8 cellular contexts compared by ENCODE assay signal in the genomic region with DNA sequence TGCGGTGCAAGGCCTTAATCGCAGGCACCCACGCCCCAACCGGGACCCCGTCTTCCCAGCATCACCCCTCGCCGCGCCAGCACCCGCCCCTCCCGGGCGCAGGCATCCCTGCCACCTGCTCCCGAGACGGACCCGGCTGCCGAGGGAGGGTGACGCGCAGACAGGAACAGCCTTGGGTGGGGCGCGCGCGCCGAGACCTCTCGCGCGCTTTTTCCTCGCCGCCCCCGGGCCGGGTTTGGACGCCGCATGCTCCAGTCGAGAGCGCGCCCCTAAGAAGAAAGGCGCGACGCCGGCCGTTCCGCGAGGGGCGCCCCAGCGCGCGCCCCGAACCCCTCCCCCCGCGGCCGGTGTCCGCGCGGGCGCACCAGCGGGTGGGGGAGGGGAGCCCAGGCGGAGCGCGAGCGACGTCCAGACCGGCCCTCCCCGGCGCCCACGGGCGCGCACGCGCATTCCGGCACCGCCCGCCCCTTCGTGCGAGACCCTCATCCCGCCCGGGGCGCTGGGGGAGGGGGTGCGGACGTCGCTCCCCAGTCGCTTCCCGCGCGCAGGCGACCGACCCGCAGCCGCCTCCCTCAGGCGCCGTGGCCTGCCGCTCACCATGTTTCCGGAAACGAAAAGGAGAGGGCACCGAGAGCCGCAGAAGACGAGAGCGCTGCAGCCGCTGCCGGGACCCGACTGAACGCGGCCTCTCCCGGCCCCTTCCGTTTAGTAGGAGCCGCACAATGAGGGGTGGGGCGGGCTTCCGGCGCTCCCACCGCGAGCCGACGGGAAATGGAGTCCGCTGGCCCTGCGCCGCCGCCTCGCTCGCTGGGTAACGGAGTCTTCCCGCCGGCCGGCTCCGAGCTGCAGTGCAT. TPM values are rescaled to one million over a fixed set of nuclear protein-coding genes. Genes with fewer than 3 reads are reported as not detected.
A peak's percentile ranks its signal among the peaks of the same experiment; 100 is the strongest.
DNase-seq lines count a peak whose midpoint lies in the region; ATAC-seq and TF ChIP-seq lines count a peak whose summit lies in the region.

Gene CFL1 (minus strand): TSS at position 681 of the 854 bp plus-strand sequence. CDS start 81 bp downstream, at position 600.

- in situ Hi-C loops in GM23248 (cut with MboI), result no loop called here

- no peaks in the 10 kb centered on the region for H3K9me2 ChIP-seq in GM23248 (ENCODE audit: insufficient read depth)

- H3K9me3 Mint-ChIP-seq in nephron, result no peaks in the 10 kb centered on the region

- 1 to 2% methylated on average over 56 to 63 of the region's 121 CpGs for WGBS in GM23248 (ENCODE audit: low coverage in 1 of 2, low lambda C conversion rate in 2 of 2, missing lambda C conversion rate in 2 of 2), 2 experiments

- no peaks in the 10 kb centered on the region for H3K27me3 ChIP-seq in DND-41 (ENCODE audit: insufficient read depth, low read length, poor library complexity)
- no peaks in the 10 kb centered on the region for H3K27me3 ChIP-seq in GM23248 (replicated peaks; ENCODE audit: insufficient read depth)

- peaks cover 70% of the 10 kb centered on the region for H3K36me3 ChIP-seq in DND-41 (ENCODE audit: insufficient read depth, low read length)
- peaks cover 38% of the 10 kb centered on the region for H3K36me3 ChIP-seq in GM23248 (ENCODE audit: low read depth)

- peaks cover 51% of the 10 kb centered on the region for H3K4me1 ChIP-seq in DND-41 (ENCODE audit: insufficient read depth, low read length)
- peaks cover 17% of the 10 kb centered on the region for H3K4me1 ChIP-seq in GM23248 (ENCODE audit: insufficient read depth)

- peak within 1 kb of the TSS; percentile 50 to 72 for H3K4me3 ChIP-seq in DND-41 (ENCODE audit: low read depth in 1 of 2, low read length in 2 of 2)
- peak within 1 kb of the TSS; percentile 94 for H3K4me3 ChIP-seq in GM23248

- H3K79me2 ChIP-seq in DND-41 (ENCODE audit: insufficient read depth, low read length) (peaks cover 68% of the 10 kb centered on the region), GM23248 (ENCODE audit: insufficient read depth) (peaks cover 69% of the 10 kb centered on the region)

- peak within 1 kb of the TSS; percentile 97 to 99 (median 99) for H3K27ac Mint-ChIP-seq in nephron

- H3K4me1 Mint-ChIP-seq in nephron, result peaks cover 26% of the 10 kb centered on the region

- H3F3A ChIP-seq in GM23248 (ENCODE audit: insufficient read depth), result peaks cover 70% of the 10 kb centered on the region

- peak; percentile 98 for DNase-seq in DND-41
- DNase-seq in GM23248, result peak; percentile 100
- DNase-seq in LHCN-M2 (ENCODE audit: low read depth), result peak; percentile 97
- peak; percentile 90 to 96 for DNase-seq in SHP77 (lab: John Stamatoyannopoulos, UW)
- peak; percentile 97 for DNase-seq in activated T-helper 9 cell treated with anti-CD3 and anti-CD28 coated beads, Interleukin-2, amount 50 U/mL, for 16 hours (ENCODE audit: low read depth)
- peak; percentile 94 for DNase-seq in fibroblast of peridontal ligament (ENCODE audit: extremely low read depth)
- DNase-seq in stimulated activated naive CD8-positive, alpha-beta T cell treated with anti-CD3 and anti-CD28 coated beads, Interleukin-15, Interleukin-2, amounts not matched to agents 100 U/mL and 50 U/mL, for 24 hours, result peak; percentile 97

- ATAC-seq in DND-41 (ENCODE audit: insufficient read depth, low read depth), result peak; percentile 70
- ATAC-seq in stimulated activated naive CD8-positive, alpha-beta T cell treated with anti-CD3 and anti-CD28 coated beads, Interleukin-15, Interleukin-2, amounts not matched to agents 100 U/mL and 50 U/mL, for 24 hours, result peak; percentile 71

- peaks cover 42% of the 10 kb centered on the region for H3K36me3 Mint-ChIP-seq in nephron (ENCODE audit: low read depth)

- H2AFZ ChIP-seq in DND-41 (ENCODE audit: low read depth, low read length) (peak within 1 kb of the TSS; percentile 76), GM23248 (peak within 1 kb of the TSS; percentile 67)

- H4K20me1 ChIP-seq in DND-41 (ENCODE audit: insufficient read depth, low read length) (peaks cover 63% of the 10 kb centered on the region), GM23248 (ENCODE audit: insufficient read depth) (peaks cover 23% of the 10 kb centered on the region; the same call in 1 of the 2 replicates)

- no peak for TF ChIP-seq CTCF in DND-41 (IDR thresholded peaks at IDR 0.05; ENCODE audit: borderline replicate concordance, extremely low read depth, low read length, poor library complexity, severe bottlenecking)
- no peak for TF ChIP-seq CTCF in nephron (IDR thresholded peaks at IDR 0.05; ENCODE audit: unreplicated experiment in 3 of 3)

- H3K9ac ChIP-seq in DND-41 (ENCODE audit: low read depth, low read length), result peak within 1 kb of the TSS; percentile 86
- peak within 1 kb of the TSS; percentile 84 for H3K9ac ChIP-seq in GM23248

- peak within 1 kb of the TSS; percentile 81 for H3K4me2 ChIP-seq in DND-41 (ENCODE audit: insufficient read depth, low read length)
- peak within 1 kb of the TSS; percentile 94 for H3K4me2 ChIP-seq in GM23248 (ENCODE audit: unreplicated experiment)

- H3K4me3 Mint-ChIP-seq in nephron, result peak within 1 kb of the TSS; percentile 92 to 97 (median 97)

- H3K27ac ChIP-seq in DND-41 (ENCODE audit: low read length), result peak within 1 kb of the TSS; percentile 84
- H3K27ac ChIP-seq in GM23248, result peak within 1 kb of the TSS; percentile 84

- H3K9me3 ChIP-seq in DND-41 (ENCODE audit: insufficient read depth, low read length, severe bottlenecking) (no peaks in the 10 kb centered on the region), GM23248 (ENCODE audit: low read depth) (no peaks in the 10 kb centered on the region)

- no peaks in the 10 kb centered on the region for H3K27me3 Mint-ChIP-seq in nephron (ENCODE audit: low read depth)

RNA-seq across cellular contexts. Expression of gene CFL1, which starts in this region (rescaled TPM):
- 1,045 and 1,312 TPM in 2 replicates for total RNA-seq in GM23248 (2014; rRNA removed; shearing (Covaris generic))
- polyA plus RNA-seq in GM23248 (2016; fragmentation: Nextera tagmentation; extraction: Ambion mirVana), result 2,650 and 2,758 TPM in 2 replicates
- total RNA-seq in LHCN-M2 (2014; rRNA removed), result 1,867 and 1,951 TPM in 2 replicates
- 2,281 TPM for polyA plus RNA-seq in LHCN-M2 (2012)

Comparison
In these comparisons a context has a peak if more than half of its experiments do, and no peak if none do; other contexts are left out.
1. Peak in every context shown above with its lines: DNase-seq, ATAC-seq, H3K4me3 ChIP-seq and H3K27ac ChIP-seq.